ENCODE assay signal across 1 cellular context in genomic region chr1:90074137-90074536, GRCh38.
TF ChIP-seq lines count a peak whose summit lies in the region.

No MANE protein-coding gene starts in this region.

TF ChIP-seq in GM23338, 12 proteins besides CTCF, POLR2A, EP300 and RAD21:
- no peak for TF ChIP-seq ZNF462 (CRISPR knock-in tag; IDR thresholded peaks at IDR 0.05)
- no peak for TF ChIP-seq ZNF331 (CRISPR knock-in tag; IDR thresholded peaks at IDR 0.05; ENCODE audit: low read depth)
- TF ChIP-seq JUNB (IDR thresholded peaks at IDR 0.05; ENCODE audit: unreplicated experiment): no peak
- no peak for TF ChIP-seq NANOG (IDR thresholded peaks at IDR 0.05; ENCODE audit: borderline replicate concordance)
- TF ChIP-seq EZH2phosphoT487 (IDR thresholded peaks at IDR 0.05; ENCODE audit: unreplicated experiment): no peak
- no peak for TF ChIP-seq ZNF114 (CRISPR knock-in tag; IDR thresholded peaks at IDR 0.05)
- TF ChIP-seq, protein P1, sequence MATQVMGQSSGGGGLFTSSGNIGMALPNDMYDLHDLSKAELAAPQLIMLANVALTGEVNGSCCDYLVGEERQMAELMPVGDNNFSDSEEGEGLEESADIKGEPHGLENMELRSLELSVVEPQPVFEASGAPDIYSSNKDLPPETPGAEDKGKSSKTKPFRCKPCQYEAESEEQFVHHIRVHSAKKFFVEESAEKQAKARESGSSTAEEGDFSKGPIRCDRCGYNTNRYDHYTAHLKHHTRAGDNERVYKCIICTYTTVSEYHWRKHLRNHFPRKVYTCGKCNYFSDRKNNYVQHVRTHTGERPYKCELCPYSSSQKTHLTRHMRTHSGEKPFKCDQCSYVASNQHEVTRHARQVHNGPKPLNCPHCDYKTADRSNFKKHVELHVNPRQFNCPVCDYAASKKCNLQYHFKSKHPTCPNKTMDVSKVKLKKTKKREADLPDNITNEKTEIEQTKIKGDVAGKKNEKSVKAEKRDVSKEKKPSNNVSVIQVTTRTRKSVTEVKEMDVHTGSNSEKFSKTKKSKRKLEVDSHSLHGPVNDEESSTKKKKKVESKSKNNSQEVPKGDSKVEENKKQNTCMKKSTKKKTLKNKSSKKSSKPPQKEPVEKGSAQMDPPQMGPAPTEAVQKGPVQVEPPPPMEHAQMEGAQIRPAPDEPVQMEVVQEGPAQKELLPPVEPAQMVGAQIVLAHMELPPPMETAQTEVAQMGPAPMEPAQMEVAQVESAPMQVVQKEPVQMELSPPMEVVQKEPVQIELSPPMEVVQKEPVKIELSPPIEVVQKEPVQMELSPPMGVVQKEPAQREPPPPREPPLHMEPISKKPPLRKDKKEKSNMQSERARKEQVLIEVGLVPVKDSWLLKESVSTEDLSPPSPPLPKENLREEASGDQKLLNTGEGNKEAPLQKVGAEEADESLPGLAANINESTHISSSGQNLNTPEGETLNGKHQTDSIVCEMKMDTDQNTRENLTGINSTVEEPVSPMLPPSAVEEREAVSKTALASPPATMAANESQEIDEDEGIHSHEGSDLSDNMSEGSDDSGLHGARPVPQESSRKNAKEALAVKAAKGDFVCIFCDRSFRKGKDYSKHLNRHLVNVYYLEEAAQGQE (IDR thresholded peaks at IDR 0.05; ENCODE audit: unreplicated experiment): no peak
- TF ChIP-seq POLR2AphosphoS5 (IDR thresholded peaks at IDR 0.05; ENCODE audit: low read depth): no peak
- no peak for TF ChIP-seq STAT1 (IDR thresholded peaks at IDR 0.05; ENCODE audit: unreplicated experiment)
